9 cellular contexts compared by ENCODE assay signal in genomic region chr16:56944954-56945839, GRCh38. TPM values are rescaled to one million over a fixed set of nuclear protein-coding genes. Genes with fewer than 3 reads are reported as not detected.
DNase-seq lines count a peak whose midpoint lies in the region; ATAC-seq and TF ChIP-seq lines count a peak whose summit lies in the region.
"Had no signal": no experiment of that assay in that cellular context is flagged by ENCODE, and none has a peak within 500 bp of the region (broad histone marks: within the 10 kb centered on the region; RNA-seq: fewer than 3 reads in every experiment).

No MANE protein-coding gene starts in this region.

- H4K91ac ChIP-seq in mesenchymal stem cell (ENCODE audit: low read length): no peak overlapping the region

- H3K4me1 ChIP-seq in DND-41 (ENCODE audit: insufficient read depth, low read length) (no peaks in the 10 kb centered on the region), HCT116 (ENCODE audit: control insufficient read depth in 1 of 2, insufficient read depth in 2 of 2, low read length in 2 of 2) (peaks cover 0 to 3% of the 10 kb centered on the region in 2 experiments; a peak in 1 of 4 replicates), mesenchymal stem cell (ENCODE audit: control insufficient read depth, insufficient read depth, low read depth, low read length) (peaks cover 13% of the 10 kb centered on the region)

- intact Hi-C loops in HCT116 (cut with micrococcal nuclease): no loop called here

- POLR2A ChIA-PET in HCT116 (lab: Charles Lee): interaction anchor here (1.5 to 4.4 kb wide), 2 partner anchors 9 to 13 kb away, joined by 4 to 25 read pairs; partner anchors contain the start of gene HERPUD1

- no peak overlapping the region for H3K4me3 Mint-ChIP-seq in T-helper 1 cell treated with Interleukin-12 subunit alpha and Interleukin-12 subunit beta and Interleukin-4 antibody, amounts not matched to agents 30 μg/mL and 1 μg/mL, for 36 hours

- no peak overlapping the region for H3K4me2 ChIP-seq in DND-41 (ENCODE audit: insufficient read depth, low read length)
- no peak overlapping the region for H3K4me2 ChIP-seq in HCT116 (ENCODE audit: low read length)
- no peak overlapping the region for H3K4me2 ChIP-seq in mesenchymal stem cell (ENCODE audit: low read length, poor library complexity, severe bottlenecking)

- no peak overlapping the region for H2BK5ac ChIP-seq in mesenchymal stem cell (ENCODE audit: low read depth, low read length, poor library complexity, severe bottlenecking)

- peaks cover 39% of the 10 kb centered on the region for H3K36me3 Mint-ChIP-seq in T-helper 1 cell treated with Interleukin-12 subunit alpha and Interleukin-12 subunit beta and Interleukin-4 antibody, amounts not matched to agents 30 μg/mL and 1 μg/mL, for 36 hours (ENCODE audit: low read depth)

- no peak overlapping the region for H3K4me3 ChIP-seq in DND-41 (ENCODE audit: low read depth in 1 of 2, low read length in 2 of 2)
- H3K4me3 ChIP-seq in HCT116 (replicated peaks in 1 of 2; ENCODE audit: low read depth in 1 of 2, low read length in 2 of 2): no peak overlapping the region
- H3K4me3 ChIP-seq in mesenchymal stem cell (ENCODE audit: insufficient read depth in 1 of 2, low read depth in 1 of 2, low read length in 2 of 2): no peak overlapping the region

- BruUV-seq in HCT116 (replicated peaks; lab: Mats Ljungman, UMichigan): no TSS peak

- peaks cover 4% of the 10 kb centered on the region; the same call in 1 of the 2 replicates for H4K20me1 ChIP-seq in DND-41 (ENCODE audit: insufficient read depth, low read length)
- no peaks in the 10 kb centered on the region for H4K20me1 ChIP-seq in HCT116 (ENCODE audit: insufficient read depth)

- H2BK12ac ChIP-seq in mesenchymal stem cell (ENCODE audit: low read length in 2 of 2): no peak overlapping the region

- RAD21 ChIA-PET in HCT116 (lab: Charles Lee; ENCODE audit: low non-redundant PET in 1 of 2, low total read pairs in 2 of 2, uncharacterized antibody in 2 of 2, unreplicated experiment in 2 of 2): no interaction called here

- TF ChIP-seq CTCF in DND-41 (IDR thresholded peaks at IDR 0.05; ENCODE audit: borderline replicate concordance, extremely low read depth, low read length, poor library complexity, severe bottlenecking) (no peak), HCT116 (IDR thresholded peaks at IDR 0.05 in 2 of 3, conservative IDR thresholded peaks at IDR 0.05 in 1 of 3; ENCODE audit: borderline replicate concordance in 1 of 3, insufficient read depth in 1 of 3, low read depth in 2 of 3, low read length in 2 of 3) (no peak)

- CTCF ChIA-PET in HCT116 (lab: Charles Lee): interaction anchor here (0.8 kb wide), 1 partner anchor 19 kb away, joined by 3 read pairs; no protein-coding TSS in a partner anchor

- H3K9me3 ChIP-seq in DND-41 (ENCODE audit: insufficient read depth, low read length, severe bottlenecking): no peaks in the 10 kb centered on the region
- no peaks in the 10 kb centered on the region for H3K9me3 ChIP-seq in HCT116 (ENCODE audit: control insufficient read depth in 1 of 2, insufficient read depth in 1 of 2, low read depth in 1 of 2, low read length in 2 of 2)
- no peaks in the 10 kb centered on the region for H3K9me3 ChIP-seq in mesenchymal stem cell (ENCODE audit: control insufficient read depth, low read length)

- no peaks in the 10 kb centered on the region for H3K27me3 Mint-ChIP-seq in T-helper 1 cell treated with Interleukin-12 subunit alpha and Interleukin-12 subunit beta and Interleukin-4 antibody, amounts not matched to agents 30 μg/mL and 1 μg/mL, for 36 hours (ENCODE audit: low read depth)

- H3K18ac ChIP-seq in mesenchymal stem cell (ENCODE audit: low read depth in 1 of 2, low read length in 2 of 2): no peak overlapping the region

- peak overlapping the region; percentile 62 for H3K27ac Mint-ChIP-seq in T-helper 1 cell treated with Interleukin-12 subunit alpha and Interleukin-12 subunit beta and Interleukin-4 antibody, amounts not matched to agents 30 μg/mL and 1 μg/mL, for 36 hours

- no peaks in the 10 kb centered on the region for H3K27me3 ChIP-seq in DND-41 (ENCODE audit: insufficient read depth, low read length, poor library complexity)
- no peaks in the 10 kb centered on the region for H3K27me3 ChIP-seq in HCT116 (ENCODE audit: insufficient read depth, low read length)
- no peaks in the 10 kb centered on the region for H3K27me3 ChIP-seq in mesenchymal stem cell (ENCODE audit: control insufficient read depth in 1 of 2, insufficient read depth in 1 of 2, low read length in 2 of 2)

- H3K9ac ChIP-seq in DND-41 (ENCODE audit: low read depth, low read length): no peak overlapping the region
- no peak overlapping the region for H3K9ac ChIP-seq in HCT116 (ENCODE audit: low read length)
- no peak overlapping the region for H3K9ac ChIP-seq in mesenchymal stem cell (ENCODE audit: low read length)

- H3K23ac ChIP-seq in mesenchymal stem cell (ENCODE audit: low read length in 2 of 2): no peak overlapping the region

- DNase-seq in DND-41 (no peak), HCT116 (ENCODE audit: low read depth, low spot score) (no peak), mesenchymal stem cell (peak; percentile 27), D341Med (ENCODE audit: low spot score) (no peak), nucleus accumbens (lab: John Stamatoyannopoulos, UW) (no peak)

- 54% methylated on average over 1 of the region's 2 CpGs for WGBS in mesenchymal stem cell

- H3K27ac ChIP-seq in DND-41 (ENCODE audit: low read length): no peak overlapping the region
- H3K27ac ChIP-seq in HCT116 (ENCODE audit: low read depth, low read length): no peak overlapping the region
- H3K27ac ChIP-seq in mesenchymal stem cell (ENCODE audit: low read length, poor library complexity, severe bottlenecking): peak overlapping the region; percentile 77

- TF ChIP-seq RAD21 in HCT116 (IDR thresholded peaks at IDR 0.05; ENCODE audit: low read depth): no peak

- H3K79me1 ChIP-seq in mesenchymal stem cell (replicated peaks; ENCODE audit: low read length, poor library complexity, severe bottlenecking): peaks cover 7% of the 10 kb centered on the region

- no peaks in the 10 kb centered on the region for H3K9me3 Mint-ChIP-seq in T-helper 1 cell treated with Interleukin-12 subunit alpha and Interleukin-12 subunit beta and Interleukin-4 antibody, amounts not matched to agents 30 μg/mL and 1 μg/mL, for 36 hours

- H2BK120ac ChIP-seq in mesenchymal stem cell (ENCODE audit: low read depth, low read length): no peak overlapping the region

- ATAC-seq in DND-41 (ENCODE audit: insufficient read depth, low read depth) (0 out of 3 replicates have a peak, but pooled peaks have one; percentile 17), HCT116 (0 out of 2 replicates have a peak, but pooled peaks have one; percentile 19), GM21367 (IDR thresholded peaks at IDR 0.05; ENCODE audit: unreplicated experiment) (no peak), HG03469 (IDR thresholded peaks at IDR 0.05; ENCODE audit: unreplicated experiment) (no peak)

- H3K9me2 ChIP-seq in HCT116 (ENCODE audit: insufficient read depth): no peaks in the 10 kb centered on the region

- peaks cover 32% of the 10 kb centered on the region for H3K4me1 Mint-ChIP-seq in T-helper 1 cell treated with Interleukin-12 subunit alpha and Interleukin-12 subunit beta and Interleukin-4 antibody, amounts not matched to agents 30 μg/mL and 1 μg/mL, for 36 hours (ENCODE audit: low read depth)

- H2AFZ ChIP-seq in DND-41 (ENCODE audit: low read depth, low read length): no peak overlapping the region
- H2AFZ ChIP-seq in HCT116 (ENCODE audit: low read depth, low read length, poor library complexity, severe bottlenecking): no peak overlapping the region
- no peak overlapping the region for H2AFZ ChIP-seq in mesenchymal stem cell (ENCODE audit: low read depth, low read length)

- H3K36me3 ChIP-seq in DND-41 (ENCODE audit: insufficient read depth, low read length) (peaks cover 52% of the 10 kb centered on the region), HCT116 (ENCODE audit: control insufficient read depth in 1 of 2, insufficient read depth in 2 of 2, low read length in 2 of 2) (peaks cover 41 to 44% of the 10 kb centered on the region in 2 experiments), mesenchymal stem cell (ENCODE audit: control insufficient read depth in 1 of 2, insufficient read depth in 2 of 2, low read depth in 1 of 2, low read length in 2 of 2) (peaks cover 33 to 66% of the 10 kb centered on the region in 2 experiments)

- H3K4ac ChIP-seq in mesenchymal stem cell (ENCODE audit: low read depth in 1 of 2, low read length in 2 of 2): no peak overlapping the region

- peak overlapping the region; percentile 28 for H2AK5ac ChIP-seq in mesenchymal stem cell (ENCODE audit: low read length, severe bottlenecking)

- no peak for TF ChIP-seq POLR2A in HCT116 (IDR thresholded peaks at IDR 0.05; ENCODE audit: borderline replicate concordance, extremely low read depth, insufficient read depth, insufficient read length)

- H3K79me2 ChIP-seq in DND-41 (ENCODE audit: insufficient read depth, low read length) (no peaks in the 10 kb centered on the region), HCT116 (ENCODE audit: insufficient read depth, low read length) (no peaks in the 10 kb centered on the region)

- H3K14ac ChIP-seq in mesenchymal stem cell (ENCODE audit: low read length in 2 of 2): no peak overlapping the region

- no peak overlapping the region for H4K8ac ChIP-seq in mesenchymal stem cell (ENCODE audit: low read length)

- no peak overlapping the region for H2BK15ac ChIP-seq in mesenchymal stem cell (ENCODE audit: low read depth, poor library complexity, severe bottlenecking)

TF ChIP-seq in HCT116, 20 proteins besides CTCF, POLR2A, EP300 and RAD21 (continues in another document):
- 0 out of 2 replicates have a peak, but pooled peaks have one; percentile 13 for TF ChIP-seq JUND (IDR thresholded peaks at IDR 0.05)

RNA-seq across cellular contexts. Expression of gene HERPUD1, which starts 13.3 kb away (rescaled TPM):
- 113 TPM for total RNA-seq in HCT116 (2021; ENCODE audit: unreplicated experiment)
- 120 and 132 TPM in 2 replicates for polyA plus RNA-seq in HCT116 (2012)
- polyA plus RNA-seq in mesenchymal stem cell (2013, experiment 1 of 2): 93.8 TPM
- 94.5 TPM for polyA plus RNA-seq in mesenchymal stem cell (2013, experiment 2 of 2)

RNA-seq across cellular contexts. Expression of gene CETP, which starts 16.6 kb away (rescaled TPM):
- total RNA-seq in HCT116 (2021; ENCODE audit: unreplicated experiment): not detected
- polyA plus RNA-seq in HCT116 (2012): 0.04 TPM in 1 of 2 replicates, not detected in the other
- polyA plus RNA-seq in mesenchymal stem cell (2013, experiment 1 of 2): not detected
- 0.03 TPM for polyA plus RNA-seq in mesenchymal stem cell (2013, experiment 2 of 2)
- total RNA-seq: kidney epithelial cell had no signal

RNA-seq across cellular contexts. Expression of gene NLRC5, which starts 44.2 kb away (rescaled TPM):
- 10.4 TPM for total RNA-seq in HCT116 (2021; ENCODE audit: unreplicated experiment)
- 5.1 and 5.5 TPM in 2 replicates for polyA plus RNA-seq in HCT116 (2012)
- polyA plus RNA-seq in mesenchymal stem cell (2013, experiment 1 of 2): 10.4 TPM
- 10.5 TPM for polyA plus RNA-seq in mesenchymal stem cell (2013, experiment 2 of 2)

Comparison
In these comparisons a context has a peak if more than half of its experiments do, and no peak if none do; other contexts are left out.
1. ATAC-seq: peak in DND-41 (single experiment) and HCT116 (single experiment); none in GM21367 (single experiment) and HG03469 (single experiment).